ENCODE assay signal across 11 cellular contexts in genomic region chr10:92695679-92696605, GRCh38. TPM values are rescaled to one million over a fixed set of nuclear protein-coding genes. Genes with fewer than 3 reads are reported as not detected.
A peak's percentile ranks its signal among the peaks of the same experiment; 100 is the strongest.
DNase-seq lines count a peak whose midpoint lies in the region; ATAC-seq and TF ChIP-seq lines count a peak whose summit lies in the region.
"Had no signal": no experiment of that assay in that cellular context is flagged by ENCODE, and none has a peak within 500 bp of the region (broad histone marks: within the 10 kb centered on the region; RNA-seq: fewer than 3 reads in every experiment).

No MANE protein-coding gene starts in this region.

- intact Hi-C loops in ascending aorta (cut with DNase I): loop anchor here (5.0 kb wide), 2 partner anchors 104 to 151 kb away; partner anchors contain the start of genes EXOC6 and KIF11
- intact Hi-C loops in gastrocnemius medialis (cut with DNase I; ENCODE audit: low total_unique reads): loop anchor here (10.0 kb wide), 1 partner anchor 129 kb away; no protein-coding TSS in a partner anchor

- H3K9me3 ChIP-seq in ascending aorta: no peaks in the 10 kb centered on the region
- no peaks in the 10 kb centered on the region for H3K9me3 ChIP-seq in iPS-18a (ENCODE audit: control insufficient read depth, low read depth, low read length)
- H3K9me3 ChIP-seq in gastrocnemius medialis: no peaks in the 10 kb centered on the region

- H3K27ac ChIP-seq in ascending aorta: peak overlapping the region; percentile 56 to 57
- H3K27ac ChIP-seq in iPS-18a (ENCODE audit: low read length): no peak overlapping the region
- H3K27ac ChIP-seq in gastrocnemius medialis: no peak overlapping the region

- H3K4me1 ChIP-seq in ascending aorta (peaks cover 0 to 4% of the 10 kb centered on the region in 2 donors), iPS-18a (ENCODE audit: control insufficient read depth, low read depth, low read length) (peaks cover 26% of the 10 kb centered on the region), gastrocnemius medialis (peaks cover 0 to 8% of the 10 kb centered on the region in 2 donors)

- H3K4me3 ChIP-seq in ascending aorta (peak overlapping the region; percentile 47 to 56), iPS-18a (ENCODE audit: low read length) (peak overlapping the region; percentile 45), gastrocnemius medialis (peak overlapping the region in 3 of 4 donors; percentile 1 to 27 (median 3))

- DNase-seq in GM20000 (ENCODE audit: low spot score): peak; percentile 25
- DNase-seq in ascending aorta (ENCODE audit: low spot score in 2 of 2): peak in 1 of 2 donors; percentile 72
- no peak for DNase-seq in gastrocnemius medialis
- no peak for DNase-seq in NCI-H226
- DNase-seq in SIG-M5 (lab: John Stamatoyannopoulos, UW): no peak
- DNase-seq in central memory CD4-positive, alpha-beta T cell: no peak
- DNase-seq: NCI-H345, T-cell had no signal

- in situ Hi-C loops in gastrocnemius medialis (cut with MboI; ENCODE audit: low sequenced_read_pairs in 4 of 4): no loop called here

- TF ChIP-seq CTCF in GM20000 (IDR thresholded peaks at IDR 0.05; ENCODE audit: extremely low read depth, missing control alignments) (no peak), ascending aorta (IDR thresholded peaks at IDR 0.05) (no peak), gastrocnemius medialis (IDR thresholded peaks at IDR 0.05 in 4 of 5, conservative IDR thresholded peaks at IDR 0.05 in 1 of 5) (no peak)

- no peak overlapping the region for H3K9ac ChIP-seq in iPS-18a (ENCODE audit: low read length)

- no peaks in the 10 kb centered on the region for H3K36me3 ChIP-seq in ascending aorta
- H3K36me3 ChIP-seq in iPS-18a (ENCODE audit: control insufficient read depth, low read depth, low read length): no peaks in the 10 kb centered on the region
- no peaks in the 10 kb centered on the region for H3K36me3 ChIP-seq in gastrocnemius medialis

- no peak for TF ChIP-seq POLR2A in gastrocnemius medialis (IDR thresholded peaks at IDR 0.05)

- no peaks in the 10 kb centered on the region for H3K27me3 ChIP-seq in ascending aorta
- H3K27me3 ChIP-seq in iPS-18a (ENCODE audit: control insufficient read depth, insufficient read depth, low read length): peaks cover 100% of the 10 kb centered on the region
- peaks cover 51 to 84% (median 53%) of the 10 kb centered on the region in 3 donors for H3K27me3 ChIP-seq in gastrocnemius medialis

- ATAC-seq in gastrocnemius medialis: no peak
- no peak for ATAC-seq in HG03439 (IDR thresholded peaks at IDR 0.05; ENCODE audit: unreplicated experiment)
- ATAC-seq: stimulated activated effector memory CD8-positive, alpha-beta T cell treated with anti-CD3 and anti-CD28 coated beads, Interleukin-12 subunit alpha, Interleukin-12 subunit beta, amount 100 ng/mL, for 72 hours; T-cell had no signal

RNA-seq across cellular contexts. Expression of gene HHEX, which starts 6.2 kb away (rescaled TPM):
- 18.5 TPM for total RNA-seq in ascending aorta
- 1 to 10 TPM in 1 of 4 donors, under 1 TPM in 2, not detected in 1; 0.82 to 1.8 (median 0.84) TPM for total RNA-seq in gastrocnemius medialis

Comparison
In these comparisons a context has a peak if more than half of its experiments do, and no peak if none do; other contexts are left out.
1. H3K27ac ChIP-seq: peak in ascending aorta (2 of 2); none in iPS-18a (single experiment) and gastrocnemius medialis (0 of 4).
2. Peak in every context shown above with its lines, with median percentiles within 50 percentile points of each other: H3K4me3 ChIP-seq.